ENCODE assay signal across 25 cellular contexts in genomic region chr9:100477221-100477620, GRCh38. TPM values are rescaled to one million over a fixed set of nuclear protein-coding genes. Genes with fewer than 3 reads are reported as not detected.
A peak's percentile ranks its signal among the peaks of the same experiment; 100 is the strongest.
DNase-seq lines count a peak whose midpoint lies in the region; ATAC-seq, FAIRE-seq and TF ChIP-seq lines count a peak whose summit lies in the region.
"Had no signal": no experiment of that assay in that cellular context is flagged by ENCODE, and none has a peak within 500 bp of the region (broad histone marks: within the 10 kb centered on the region; RNA-seq: fewer than 3 reads in every experiment).

No MANE protein-coding gene starts in this region.

- peaks cover 13% of the 10 kb centered on the region for H3K36me3 Mint-ChIP-seq in glutamatergic neuron (ENCODE audit: unreplicated experiment)
- H3K36me3 Mint-ChIP-seq: CD4-positive, CD25-positive, alpha-beta regulatory T cell; IgD-negative memory B cell had no signal

- H3K27me3 Mint-ChIP-seq in glutamatergic neuron (ENCODE audit: unreplicated experiment), result peaks cover 13% of the 10 kb centered on the region

- H3K4me3 ChIP-seq in AG10803 (ENCODE audit: low read length), result no peak overlapping the region
- H3K4me3 ChIP-seq: GM12878, GM23338 had no signal

- no peak for ATAC-seq in GM21576 (IDR thresholded peaks at IDR 0.05; ENCODE audit: unreplicated experiment)
- ATAC-seq: GM12878, GM23338, HepG2 had no signal

- no peak for TF ChIP-seq CTCF in AG10803 (conservative IDR thresholded peaks at IDR 0.05; ENCODE audit: low read length)
- TF ChIP-seq CTCF in glutamatergic neuron (IDR thresholded peaks at IDR 0.05; ENCODE audit: partially characterized antibody, unreplicated experiment), result no peak

- H3K9me3 Mint-ChIP-seq in glutamatergic neuron (ENCODE audit: unreplicated experiment), result peaks cover 14% of the 10 kb centered on the region
- H3K9me3 Mint-ChIP-seq: GM23338, HFFc6 had no signal

- H3K4me1 Mint-ChIP-seq in glutamatergic neuron (ENCODE audit: low read depth, unreplicated experiment), result peaks cover 22% of the 10 kb centered on the region

- FAIRE-seq in endometrium (lab: Jason Lieb, UNC), result peak; percentile 4
- FAIRE-seq: GM12878, GM19239, H54, HepG2 had no signal

- no peak overlapping the region for H3K27ac Mint-ChIP-seq in glutamatergic neuron (ENCODE audit: unreplicated experiment)
- H3K27ac Mint-ChIP-seq: CD4-positive, CD25-positive, alpha-beta regulatory T cell; CD8-positive, alpha-beta memory T cell; GM23338; HFFc6 had no signal

- H3K4me3 Mint-ChIP-seq in glutamatergic neuron (ENCODE audit: unreplicated experiment), result peak overlapping the region; percentile 43
- H3K4me3 Mint-ChIP-seq: CD4-positive, CD25-positive, alpha-beta regulatory T cell; CD8-positive, alpha-beta memory T cell; HFFc6 had no signal

- peak; percentile 49 for DNase-seq in AG10803 (ENCODE audit: low read depth)
- no peak for DNase-seq in glutamatergic neuron
- no peak for DNase-seq in NCI-H2029 (lab: John Stamatoyannopoulos, UW)
- no peak for DNase-seq in activated CD4-positive, alpha-beta T cell treated with anti-CD3 and anti-CD28 coated beads for 4 hours
- DNase-seq in stimulated activated CD4-positive, alpha-beta T cell treated with anti-CD3 and anti-CD28 coated beads, Interleukin-15, amount 100 ng/mL, for 24 hours, result no peak
- DNase-seq: 8988T; BE2C; C1 segment of cervical spinal cord; CD4-positive, CD25-positive, alpha-beta regulatory T cell; CD8-positive, alpha-beta memory T cell; COR-L47; DMS 273 treated with DMSO at 0.1 percent for 48 hours; DMS53; DND-41; EL; HCEC 1CT; HFFc6 had no signal

RNA-seq across cellular contexts. Expression of gene TMEFF1, which starts 4.3 kb away (rescaled TPM):
- total RNA-seq in glutamatergic neuron (ENCODE audit: unreplicated experiment), result 171 TPM

RNA-seq across cellular contexts. Expression of gene MSANTD3, which starts 50.3 kb away (rescaled TPM):
- 49.3 TPM for total RNA-seq in glutamatergic neuron (ENCODE audit: unreplicated experiment)
